Comparison of ENCODE assay signal across 16 cellular contexts in genomic region chr15:101045835-101046691, GRCh38.
DNase-seq lines count a peak whose midpoint lies in the region; ATAC-seq and TF ChIP-seq lines count a peak whose summit lies in the region.
"Had no signal": no experiment of that assay in that cellular context is flagged by ENCODE, and none has a peak within 500 bp of the region (broad histone marks: within the 10 kb centered on the region; RNA-seq: fewer than 3 reads in every experiment).

No MANE protein-coding gene starts in this region.

- H3K36me3 ChIP-seq in RWPE2 (ENCODE audit: low read depth), result no peaks in the 10 kb centered on the region; the same call in 1 of the 2 replicates
- no peaks in the 10 kb centered on the region for H3K36me3 ChIP-seq in endodermal cell (ENCODE audit: control insufficient read depth, insufficient read depth, low read length)
- H3K36me3 ChIP-seq in tibial artery, result peaks cover 0 to 48% (median 17%) of the 10 kb centered on the region in 3 donors
- peaks cover 85% of the 10 kb centered on the region for H3K36me3 ChIP-seq in MG63

- no peak overlapping the region for H3K4me3 Mint-ChIP-seq in endodermal cell
- H3K4me3 Mint-ChIP-seq: activated T-cell treated with anti-CD3 and anti-CD28 coated beads, Interleukin-2, amount 50 U/mL, for 24 hours; T-helper 1 cell treated with Interleukin-12 subunit alpha and Interleukin-12 subunit beta and Interleukin-4 antibody, amounts not matched to agents 30 μg/mL and 1 μg/mL, for 36 hours had no signal

- H3K9ac ChIP-seq in endodermal cell (ENCODE audit: extremely low read depth, low read length, poor library complexity, severe bottlenecking), result no peak overlapping the region

- H3K4me3 ChIP-seq in RWPE2 (ENCODE audit: severe bottlenecking), result no peak overlapping the region
- no peak overlapping the region for H3K4me3 ChIP-seq in endodermal cell (ENCODE audit: low read length)
- no peak overlapping the region for H3K4me3 ChIP-seq in tibial artery
- no peak overlapping the region for H3K4me3 ChIP-seq in MG63
- H3K4me3 ChIP-seq: thoracic aorta had no signal

- H3K9me3 ChIP-seq in RWPE2 (ENCODE audit: severe bottlenecking) (no peaks in the 10 kb centered on the region), endodermal cell (ENCODE audit: control insufficient read depth, low read length) (no peaks in the 10 kb centered on the region), tibial artery (no peaks in the 10 kb centered on the region), MG63 (peaks cover under 1% of the 10 kb centered on the region)
- H3K9me3 ChIP-seq: neutrophil, thoracic aorta had no signal

- WGBS in endodermal cell (ENCODE audit: insufficient coverage in 1 of 2, insufficient read length in 1 of 2), 2 experiments, result 93 to 94% methylated on average over 19 of the region's 19 CpGs

- DNase-seq in RWPE2 (ENCODE audit: low spot score), result peak; percentile 58
- peak; percentile 31 for DNase-seq in endodermal cell
- DNase-seq in mesenteric fat pad (ENCODE audit: low spot score), result peak; percentile 83
- peak; percentile 13 to 55 for DNase-seq in tibial artery
- DNase-seq in SIG-M5 treated with dmso at 0.1 percent for 504 hours (lab: John Stamatoyannopoulos, UW; ENCODE audit: unreplicated experiment), result no peak
- DNase-seq in NCI-H1694 treated with DMSO at 0.1 percent for 48 hours (lab: John Stamatoyannopoulos, UW), result no peak
- no peak for DNase-seq in MG63
- DNase-seq in stimulated activated CD4-positive, alpha-beta T cell treated with anti-CD3 and anti-CD28 coated beads, Interleukin-15, amount 100 ng/mL, for 24 hours, result no peak
- DNase-seq: activated CD4-positive, CD25-positive, alpha-beta regulatory T cell treated with anti-CD3 and anti-CD28 coated beads, Interleukin-2, amount 50 U/mL, for 72 hours; activated T-cell treated with anti-CD3 and anti-CD28 coated beads, Interleukin-2, amount 50 U/mL, for 24 hours; NCI-H146; NCI-H524 treated with DMSO at 0.1 percent for 48 hours had no signal

- peaks cover 19% of the 10 kb centered on the region for H3K27me3 Mint-ChIP-seq in endodermal cell (ENCODE audit: insufficient read depth)

- ATAC-seq in RWPE2 (ENCODE audit: low read depth), result no peak

- H3K27me3 ChIP-seq in RWPE2 (ENCODE audit: insufficient read depth, poor library complexity, severe bottlenecking) (no peaks in the 10 kb centered on the region), endodermal cell (ENCODE audit: control insufficient read depth, insufficient read depth, low read length, poor library complexity, severe bottlenecking) (peaks cover 8% of the 10 kb centered on the region), tibial artery (no peaks in the 10 kb centered on the region), MG63 (no peaks in the 10 kb centered on the region)
- H3K27me3 ChIP-seq: neutrophil had no signal

- H3K36me3 Mint-ChIP-seq in endodermal cell (ENCODE audit: low read depth), result no peaks in the 10 kb centered on the region

- no peaks in the 10 kb centered on the region for H3K9me3 Mint-ChIP-seq in endodermal cell
- H3K9me3 Mint-ChIP-seq: activated T-cell treated with anti-CD3 and anti-CD28 coated beads, Interleukin-2, amount 50 U/mL, for 24 hours; T-helper 1 cell treated with Interleukin-12 subunit alpha and Interleukin-12 subunit beta and Interleukin-4 antibody, amounts not matched to agents 30 μg/mL and 1 μg/mL, for 36 hours had no signal

- H3K4me1 ChIP-seq in RWPE2 (ENCODE audit: insufficient read depth, poor library complexity, severe bottlenecking) (no peaks in the 10 kb centered on the region), endodermal cell (ENCODE audit: control insufficient read depth, insufficient read depth, low read length) (no peaks in the 10 kb centered on the region), tibial artery (no peaks in the 10 kb centered on the region)

- intact Hi-C loops in tibial artery (cut with DNase I; ENCODE audit: low total_unique reads), result no loop called here

- H3K27ac Mint-ChIP-seq in endodermal cell, result no peak overlapping the region
- H3K27ac Mint-ChIP-seq: activated T-cell treated with anti-CD3 and anti-CD28 coated beads, Interleukin-2, amount 50 U/mL, for 24 hours; T-helper 1 cell treated with Interleukin-12 subunit alpha and Interleukin-12 subunit beta and Interleukin-4 antibody, amounts not matched to agents 30 μg/mL and 1 μg/mL, for 36 hours had no signal

- H3K4me1 Mint-ChIP-seq in endodermal cell, result no peaks in the 10 kb centered on the region

- no peak for TF ChIP-seq CTCF in RWPE2 (IDR thresholded peaks at IDR 0.05; ENCODE audit: poor library complexity, severe bottlenecking)
- TF ChIP-seq CTCF in endodermal cell (conservative IDR thresholded peaks at IDR 0.05), result no peak
- no peak for TF ChIP-seq CTCF in tibial artery (IDR thresholded peaks at IDR 0.05)

- H3K27ac ChIP-seq in RWPE2 (ENCODE audit: poor library complexity, severe bottlenecking) (no peak overlapping the region), endodermal cell (ENCODE audit: low read depth, low read length) (no peak overlapping the region), tibial artery (no peak overlapping the region)
- H3K27ac ChIP-seq: HL-60, neutrophil, thoracic aorta had no signal

Comparison
In these comparisons a context has a peak if more than half of its experiments do, and no peak if none do; other contexts are left out.
1. DNase-seq: peak in RWPE2 (single experiment), endodermal cell (single experiment), mesenteric fat pad (single experiment) and tibial artery (2 of 2); none in SIG-M5 treated with dmso at 0.1 percent for 504 hours (single experiment), NCI-H1694 treated with DMSO at 0.1 percent for 48 hours (single experiment), MG63 (single experiment) and stimulated activated CD4-positive, alpha-beta T cell treated with anti-CD3 and anti-CD28 coated beads, Interleukin-15, amount 100 ng/mL, for 24 hours (single experiment).